8 cellular contexts compared by ENCODE assay signal in the genomic region with DNA sequence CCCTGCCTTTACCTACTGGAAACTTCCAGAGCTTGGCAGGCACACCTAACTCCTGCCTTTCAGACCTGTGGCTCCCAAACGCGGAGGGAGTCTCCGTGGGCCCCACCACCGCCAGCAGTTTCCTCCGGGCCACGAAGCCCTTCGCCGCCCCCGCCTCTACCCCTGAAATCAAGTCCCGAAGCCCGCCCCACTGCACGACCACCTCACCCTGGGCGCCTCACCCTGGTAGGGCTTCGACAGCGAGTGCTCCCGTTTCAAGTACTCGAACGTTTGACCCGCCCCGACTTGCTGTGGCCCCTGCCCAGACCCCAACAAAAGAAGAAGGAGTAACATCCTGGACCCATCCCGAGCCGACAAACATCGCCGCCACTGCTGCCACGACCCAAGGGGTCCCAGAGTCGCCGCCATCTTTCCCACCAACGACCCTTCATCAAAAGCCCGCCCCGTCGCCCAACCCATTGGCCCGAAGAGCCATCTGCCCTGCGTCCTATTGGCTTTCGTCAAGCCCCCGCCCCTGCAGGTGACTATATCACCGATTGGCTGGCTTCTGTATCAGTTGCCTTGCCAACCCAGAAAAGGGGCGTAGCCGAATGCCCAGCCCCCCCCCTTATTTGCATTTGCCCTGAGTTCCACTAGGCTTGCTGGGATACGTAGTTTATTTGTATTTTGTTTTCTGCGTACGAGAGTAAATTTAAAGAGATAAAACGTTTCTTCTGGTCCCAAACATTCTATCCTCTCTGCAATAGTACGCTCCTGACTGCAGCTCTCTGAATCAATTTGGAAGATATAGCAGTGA. TPM values are rescaled to one million over a fixed set of nuclear protein-coding genes. Genes with fewer than 3 reads are reported as not detected.
DNase-seq lines count a peak whose midpoint lies in the region; ATAC-seq and TF ChIP-seq lines count a peak whose summit lies in the region.

A gene with protein sequence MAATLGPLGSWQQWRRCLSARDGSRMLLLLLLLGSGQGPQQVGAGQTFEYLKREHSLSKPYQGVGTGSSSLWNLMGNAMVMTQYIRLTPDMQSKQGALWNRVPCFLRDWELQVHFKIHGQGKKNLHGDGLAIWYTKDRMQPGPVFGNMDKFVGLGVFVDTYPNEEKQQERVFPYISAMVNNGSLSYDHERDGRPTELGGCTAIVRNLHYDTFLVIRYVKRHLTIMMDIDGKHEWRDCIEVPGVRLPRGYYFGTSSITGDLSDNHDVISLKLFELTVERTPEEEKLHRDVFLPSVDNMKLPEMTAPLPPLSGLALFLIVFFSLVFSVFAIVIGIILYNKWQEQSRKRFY (minus strand): TSS at position 432 of the 796 bp plus-strand sequence. CDS start 24 bp downstream, at position 408.

- no peaks in the 10 kb centered on the region for H3K36me3 Mint-ChIP-seq in activated naive CD8-positive, alpha-beta T cell treated with anti-CD3 and anti-CD28 coated beads, Interleukin-2, amount 10 ng/mL, durations not matched to agents 7 days and 5 days
- no peaks in the 10 kb centered on the region for H3K36me3 Mint-ChIP-seq in glutamatergic neuron (ENCODE audit: unreplicated experiment)
- peaks cover 3% of the 10 kb centered on the region for H3K36me3 Mint-ChIP-seq in osteocyte (ENCODE audit: unreplicated experiment)

- peaks cover 5% of the 10 kb centered on the region for H3K27me3 Mint-ChIP-seq in activated naive CD8-positive, alpha-beta T cell treated with anti-CD3 and anti-CD28 coated beads, Interleukin-2, amount 10 ng/mL, durations not matched to agents 7 days and 5 days
- H3K27me3 Mint-ChIP-seq in glutamatergic neuron (ENCODE audit: unreplicated experiment) (peaks cover 12% of the 10 kb centered on the region), osteocyte (ENCODE audit: unreplicated experiment) (peaks cover 2% of the 10 kb centered on the region)

- no peaks in the 10 kb centered on the region for H3K4me1 ChIP-seq in thymus (ENCODE audit: control insufficient read depth, insufficient read depth, low read length)

- peaks cover 11% of the 10 kb centered on the region for H3K36me3 ChIP-seq in thymus (ENCODE audit: control insufficient read depth, insufficient read depth)

- no peaks in the 10 kb centered on the region for H3K27me3 ChIP-seq in thymus (ENCODE audit: control insufficient read depth, insufficient read depth)

- peak; percentile 98 for ATAC-seq in HG02623 (IDR thresholded peaks at IDR 0.05; ENCODE audit: unreplicated experiment)
- peak; percentile 100 for ATAC-seq in activated naive CD8-positive, alpha-beta T cell treated with anti-CD3 and anti-CD28 coated beads, Interleukin-2, amount 10 ng/mL, durations not matched to agents 7 days and 5 days (ENCODE audit: low read depth)

- H3K4me3 Mint-ChIP-seq in activated naive CD8-positive, alpha-beta T cell treated with anti-CD3 and anti-CD28 coated beads, Interleukin-2, amount 10 ng/mL, durations not matched to agents 7 days and 5 days, result peak within 1 kb of the TSS; percentile 95
- H3K4me3 Mint-ChIP-seq in glutamatergic neuron (ENCODE audit: unreplicated experiment) (peak within 1 kb of the TSS; percentile 99), osteocyte (ENCODE audit: unreplicated experiment) (peak within 1 kb of the TSS; percentile 98)

- peak within 1 kb of the TSS; percentile 11 for H3K27ac ChIP-seq in thymus (ENCODE audit: low read depth)

- H3K4me1 Mint-ChIP-seq in activated naive CD8-positive, alpha-beta T cell treated with anti-CD3 and anti-CD28 coated beads, Interleukin-2, amount 10 ng/mL, durations not matched to agents 7 days and 5 days, result peaks cover 19% of the 10 kb centered on the region
- H3K4me1 Mint-ChIP-seq in glutamatergic neuron (ENCODE audit: low read depth, unreplicated experiment) (peaks cover 8% of the 10 kb centered on the region), osteocyte (ENCODE audit: unreplicated experiment) (peaks cover 26% of the 10 kb centered on the region)

- H3K9me3 Mint-ChIP-seq in activated naive CD8-positive, alpha-beta T cell treated with anti-CD3 and anti-CD28 coated beads, Interleukin-2, amount 10 ng/mL, durations not matched to agents 7 days and 5 days, result no peaks in the 10 kb centered on the region
- H3K9me3 Mint-ChIP-seq in glutamatergic neuron (ENCODE audit: unreplicated experiment) (peaks cover 3% of the 10 kb centered on the region), osteocyte (ENCODE audit: unreplicated experiment) (no peaks in the 10 kb centered on the region)

- peak within 1 kb of the TSS; percentile 88 for H3K27ac Mint-ChIP-seq in activated naive CD8-positive, alpha-beta T cell treated with anti-CD3 and anti-CD28 coated beads, Interleukin-2, amount 10 ng/mL, durations not matched to agents 7 days and 5 days
- H3K27ac Mint-ChIP-seq in glutamatergic neuron (ENCODE audit: unreplicated experiment) (peak within 1 kb of the TSS; percentile 91), osteocyte (ENCODE audit: unreplicated experiment) (peak within 1 kb of the TSS; percentile 94)

- WGBS in thymus, result under 1% methylated on average over 43 of the region's 43 CpGs

- CTCF ChIA-PET in GM10248 (lab: Yijun Ruan, JAX), result interaction anchor here (1.1 to 1.8 kb wide), 2 partner anchors 20 to 22 kb away, joined by 3 to 4 read pairs; no protein-coding TSS in a partner anchor

- POLR2A ChIA-PET in GM10248 (lab: Yijun Ruan, JAX), result no interaction called here
- POLR2A ChIA-PET in activated naive CD8-positive, alpha-beta T cell treated with anti-CD3 and anti-CD28 coated beads, Interleukin-2, amount 10 ng/mL, durations not matched to agents 7 days and 5 days (lab: Charles Lee), result no interaction called here

- TF ChIP-seq CTCF in GM10248 (IDR thresholded peaks at IDR 0.05; ENCODE audit: control extremely low read depth, extremely low read depth, low read depth, missing control alignments) (no peak), glutamatergic neuron (IDR thresholded peaks at IDR 0.05; ENCODE audit: partially characterized antibody, unreplicated experiment) (no peak), osteocyte (IDR thresholded peaks at IDR 0.05) (no peak)

- H3K9me3 ChIP-seq in thymus (ENCODE audit: control insufficient read depth), result no peaks in the 10 kb centered on the region

- DNase-seq in GM10248 (ENCODE audit: extremely low spot score) (peak; percentile 96), NCI-H1105 (lab: John Stamatoyannopoulos, UW) (peak; percentile 92), SKM-1 treated with dmso at 0.1 percent for 144 hours (lab: John Stamatoyannopoulos, UW; ENCODE audit: unreplicated experiment) (peak; percentile 96), glutamatergic neuron (peak; percentile 96), osteocyte (ENCODE audit: extremely low spot score, unreplicated experiment) (peak; percentile 98)
- DNase-seq in activated naive CD8-positive, alpha-beta T cell treated with anti-CD3 and anti-CD28 coated beads, Interleukin-2, amount 10 ng/mL, durations not matched to agents 7 days and 5 days, result peak; percentile 89

- peak within 1 kb of the TSS; percentile 58 for H3K4me3 ChIP-seq in thymus (ENCODE audit: low read length)

RNA-seq across cellular contexts. Expression of the gene that starts here (rescaled TPM):
- 1 to 10 TPM; 7.2 to 7.3 TPM for total RNA-seq in activated naive CD8-positive, alpha-beta T cell treated with anti-CD3 and anti-CD28 coated beads, Interleukin-2, amount 10 ng/mL, durations not matched to agents 7 days and 5 days
- total RNA-seq in glutamatergic neuron (ENCODE audit: unreplicated experiment), result 14.0 TPM
- 19.2 and 21.2 TPM in 2 replicates for total RNA-seq in osteocyte
- 10.9 TPM for polyA plus RNA-seq in thymus

Comparison
In these comparisons a context has a peak if more than half of its experiments do, and no peak if none do; other contexts are left out.
1. Peak in every context shown above with its lines: DNase-seq, ATAC-seq, H3K4me3 ChIP-seq and H3K27ac ChIP-seq.